Comparison of ENCODE assay signal across 2 cellular contexts in genomic region chr1:35386290-35386689, GRCh38.
TF ChIP-seq lines count a peak whose summit lies in the region.

No MANE protein-coding gene starts in this region.

TF ChIP-seq in GM23338, 12 proteins besides CTCF, POLR2A, EP300 and RAD21:
- TF ChIP-seq, protein P1, sequence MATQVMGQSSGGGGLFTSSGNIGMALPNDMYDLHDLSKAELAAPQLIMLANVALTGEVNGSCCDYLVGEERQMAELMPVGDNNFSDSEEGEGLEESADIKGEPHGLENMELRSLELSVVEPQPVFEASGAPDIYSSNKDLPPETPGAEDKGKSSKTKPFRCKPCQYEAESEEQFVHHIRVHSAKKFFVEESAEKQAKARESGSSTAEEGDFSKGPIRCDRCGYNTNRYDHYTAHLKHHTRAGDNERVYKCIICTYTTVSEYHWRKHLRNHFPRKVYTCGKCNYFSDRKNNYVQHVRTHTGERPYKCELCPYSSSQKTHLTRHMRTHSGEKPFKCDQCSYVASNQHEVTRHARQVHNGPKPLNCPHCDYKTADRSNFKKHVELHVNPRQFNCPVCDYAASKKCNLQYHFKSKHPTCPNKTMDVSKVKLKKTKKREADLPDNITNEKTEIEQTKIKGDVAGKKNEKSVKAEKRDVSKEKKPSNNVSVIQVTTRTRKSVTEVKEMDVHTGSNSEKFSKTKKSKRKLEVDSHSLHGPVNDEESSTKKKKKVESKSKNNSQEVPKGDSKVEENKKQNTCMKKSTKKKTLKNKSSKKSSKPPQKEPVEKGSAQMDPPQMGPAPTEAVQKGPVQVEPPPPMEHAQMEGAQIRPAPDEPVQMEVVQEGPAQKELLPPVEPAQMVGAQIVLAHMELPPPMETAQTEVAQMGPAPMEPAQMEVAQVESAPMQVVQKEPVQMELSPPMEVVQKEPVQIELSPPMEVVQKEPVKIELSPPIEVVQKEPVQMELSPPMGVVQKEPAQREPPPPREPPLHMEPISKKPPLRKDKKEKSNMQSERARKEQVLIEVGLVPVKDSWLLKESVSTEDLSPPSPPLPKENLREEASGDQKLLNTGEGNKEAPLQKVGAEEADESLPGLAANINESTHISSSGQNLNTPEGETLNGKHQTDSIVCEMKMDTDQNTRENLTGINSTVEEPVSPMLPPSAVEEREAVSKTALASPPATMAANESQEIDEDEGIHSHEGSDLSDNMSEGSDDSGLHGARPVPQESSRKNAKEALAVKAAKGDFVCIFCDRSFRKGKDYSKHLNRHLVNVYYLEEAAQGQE (IDR thresholded peaks at IDR 0.05; ENCODE audit: unreplicated experiment) = no peak
- no peak for TF ChIP-seq POLR2AphosphoS5 (IDR thresholded peaks at IDR 0.05; ENCODE audit: low read depth)
- no peak for TF ChIP-seq ZNF462 (CRISPR knock-in tag; IDR thresholded peaks at IDR 0.05)
- no peak for TF ChIP-seq ZNF331 (CRISPR knock-in tag; IDR thresholded peaks at IDR 0.05; ENCODE audit: low read depth)
- TF ChIP-seq STAT1 (IDR thresholded peaks at IDR 0.05; ENCODE audit: unreplicated experiment) = no peak
- TF ChIP-seq EZH2 (IDR thresholded peaks at IDR 0.05; ENCODE audit: low read depth, unreplicated experiment) = no peak
- TF ChIP-seq CREB1 (CRISPR knock-in tag; IDR thresholded peaks at IDR 0.05; ENCODE audit: low read depth) = no peak
- no peak for TF ChIP-seq ZNF114 (CRISPR knock-in tag; IDR thresholded peaks at IDR 0.05)
- no peak for TF ChIP-seq NANOG (IDR thresholded peaks at IDR 0.05; ENCODE audit: borderline replicate concordance)

TF ChIP-seq in WTC11, 78 proteins besides CTCF, POLR2A, EP300 and RAD21:
- 0 out of 2 replicates have a peak, but pooled peaks have one; percentile 19 for TF ChIP-seq ZNF281 (CRISPR knock-in tag; IDR thresholded peaks at IDR 0.05)
- TF ChIP-seq, protein P2, sequence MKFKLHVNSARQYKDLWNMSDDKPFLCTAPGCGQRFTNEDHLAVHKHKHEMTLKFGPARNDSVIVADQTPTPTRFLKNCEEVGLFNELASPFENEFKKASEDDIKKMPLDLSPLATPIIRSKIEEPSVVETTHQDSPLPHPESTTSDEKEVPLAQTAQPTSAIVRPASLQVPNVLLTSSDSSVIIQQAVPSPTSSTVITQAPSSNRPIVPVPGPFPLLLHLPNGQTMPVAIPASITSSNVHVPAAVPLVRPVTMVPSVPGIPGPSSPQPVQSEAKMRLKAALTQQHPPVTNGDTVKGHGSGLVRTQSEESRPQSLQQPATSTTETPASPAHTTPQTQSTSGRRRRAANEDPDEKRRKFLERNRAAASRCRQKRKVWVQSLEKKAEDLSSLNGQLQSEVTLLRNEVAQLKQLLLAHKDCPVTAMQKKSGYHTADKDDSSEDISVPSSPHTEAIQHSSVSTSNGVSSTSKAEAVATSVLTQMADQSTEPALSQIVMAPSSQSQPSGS (CRISPR knock-in tag; IDR thresholded peaks at IDR 0.05; ENCODE audit: borderline replicate concordance, low read depth) = no peak
